Comparison of ENCODE assay signal across 1 cellular context in the genomic region with DNA sequence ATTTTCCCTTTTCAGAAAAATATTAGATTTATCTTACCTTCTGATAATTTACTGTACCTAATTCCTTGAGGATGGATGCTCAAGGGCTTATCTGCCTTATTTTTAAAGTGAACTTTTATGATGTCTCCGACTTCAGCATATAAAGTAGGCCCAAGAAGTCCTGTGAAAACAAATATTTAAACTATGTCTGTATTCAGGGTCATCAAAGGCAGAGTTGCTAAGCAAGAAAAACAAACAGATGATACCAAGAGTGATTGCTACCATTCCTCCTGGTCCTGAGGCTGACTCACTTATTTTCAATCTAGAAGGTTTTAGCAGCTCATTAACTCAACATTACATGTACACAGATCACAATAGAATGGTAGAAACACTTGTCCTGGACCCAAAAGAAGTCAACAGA.
TF ChIP-seq lines count a peak whose summit lies in the region.

No MANE protein-coding gene starts in this region.

TF ChIP-seq in HepG2, 621 proteins besides CTCF, POLR2A, EP300 and RAD21 (continued from another document):
- peak; percentile 59 for TF ChIP-seq CEBPG (CRISPR knock-in tag; IDR thresholded peaks at IDR 0.05)
- TF ChIP-seq RBM22 (optimal IDR thresholded peaks at IDR 0.05; ENCODE audit: low read length), result no peak
- peak; percentile 16; the same call in 1 of the 2 replicates for TF ChIP-seq SALL1 (CRISPR knock-in tag; IDR thresholded peaks at IDR 0.05)
- TF ChIP-seq TBX2 (CRISPR knock-in tag; IDR thresholded peaks at IDR 0.05; ENCODE audit: borderline replicate concordance), result peak; percentile 55; the same call in 1 of the 2 replicates
- TF ChIP-seq RFX1 (IDR thresholded peaks at IDR 0.05), result peak; percentile 64; the same call in 1 of the 2 replicates
- peak; percentile 47; the same call in 1 of the 2 replicates for TF ChIP-seq GATAD1 (CRISPR knock-in tag; IDR thresholded peaks at IDR 0.05)
TF ChIP-seq in HepG2: peak in this region for 60.
